8 cellular contexts compared by ENCODE assay signal in genomic region chr19:34135033-34135370, GRCh38. TPM values are rescaled to one million over a fixed set of nuclear protein-coding genes. Genes with fewer than 3 reads are reported as not detected.
DNase-seq lines count a peak whose midpoint lies in the region; ATAC-seq and TF ChIP-seq lines count a peak whose summit lies in the region.

No MANE protein-coding gene starts in this region.

- peak overlapping the region; percentile 79 for H3K4me2 ChIP-seq in BLaER1

- peak overlapping the region; percentile 92 for H3K9ac ChIP-seq in BLaER1

- no peak for ATAC-seq in natural killer cell
- no peak for ATAC-seq in HG03439 (IDR thresholded peaks at IDR 0.05; ENCODE audit: unreplicated experiment)

- H3K27me3 Mint-ChIP-seq in natural killer cell (ENCODE audit: low read depth in 2 of 2), result no peaks in the 10 kb centered on the region

- H3K36me3 ChIP-seq in BLaER1, result no peaks in the 10 kb centered on the region

- H3K4me1 Mint-ChIP-seq in natural killer cell, result peaks cover 0 to 12% of the 10 kb centered on the region in 2 donors

- TF ChIP-seq CTCF in LNCaP clone FGC (IDR thresholded peaks at IDR 0.05; ENCODE audit: control insufficient read depth, extremely low read depth, insufficient read depth) (no peak), coronary artery (IDR thresholded peaks at IDR 0.05) (no peak), natural killer cell (IDR thresholded peaks at IDR 0.05) (no peak)

- H3K27ac ChIP-seq in BLaER1 (peak overlapping the region; percentile 91), coronary artery (peak overlapping the region in 1 of 2 donors; percentile 84)

- peak overlapping the region; percentile 84 for H3K4me3 ChIP-seq in BLaER1
- H3K4me3 ChIP-seq in LNCaP clone FGC (ENCODE audit: low read depth, low read length), result peak overlapping the region; percentile 50
- peak overlapping the region; percentile 95 for H3K4me3 ChIP-seq in coronary artery

- H3K4me1 ChIP-seq in BLaER1, result peaks cover 14% of the 10 kb centered on the region

- peak overlapping the region; percentile 92 for H3K4me3 Mint-ChIP-seq in natural killer cell

- intact Hi-C loops in natural killer cell (cut with micrococcal nuclease), result no loop called here

- no peaks in the 10 kb centered on the region for H3K27me3 ChIP-seq in BLaER1

- no peaks in the 10 kb centered on the region for H3K36me3 Mint-ChIP-seq in natural killer cell

- DNase-seq in LNCaP clone FGC (ENCODE audit: low read depth) (no peak), coronary artery (ENCODE audit: low spot score) (no peak), natural killer cell (no peak), putamen (ENCODE audit: low spot score) (no peak), HuH-7.5 (ENCODE audit: low spot score) (no peak), NCI-H774 (lab: John Stamatoyannopoulos, UW) (no peak)

- H4K20me1 ChIP-seq in BLaER1, result no peaks in the 10 kb centered on the region

- peak overlapping the region; percentile 81 to 95 for H3K27ac Mint-ChIP-seq in natural killer cell

- no peaks in the 10 kb centered on the region for H3K9me3 ChIP-seq in BLaER1

- H3K9me3 Mint-ChIP-seq in natural killer cell, result no peaks in the 10 kb centered on the region

RNA-seq across cellular contexts. Expression of gene LSM14A, which starts 37.3 kb away (rescaled TPM):
- total RNA-seq in natural killer cell, result 100 to 1,000 TPM; 201 to 246 (median 202) TPM
